Comparison of ENCODE assay signal across 8 cellular contexts in the genomic region with DNA sequence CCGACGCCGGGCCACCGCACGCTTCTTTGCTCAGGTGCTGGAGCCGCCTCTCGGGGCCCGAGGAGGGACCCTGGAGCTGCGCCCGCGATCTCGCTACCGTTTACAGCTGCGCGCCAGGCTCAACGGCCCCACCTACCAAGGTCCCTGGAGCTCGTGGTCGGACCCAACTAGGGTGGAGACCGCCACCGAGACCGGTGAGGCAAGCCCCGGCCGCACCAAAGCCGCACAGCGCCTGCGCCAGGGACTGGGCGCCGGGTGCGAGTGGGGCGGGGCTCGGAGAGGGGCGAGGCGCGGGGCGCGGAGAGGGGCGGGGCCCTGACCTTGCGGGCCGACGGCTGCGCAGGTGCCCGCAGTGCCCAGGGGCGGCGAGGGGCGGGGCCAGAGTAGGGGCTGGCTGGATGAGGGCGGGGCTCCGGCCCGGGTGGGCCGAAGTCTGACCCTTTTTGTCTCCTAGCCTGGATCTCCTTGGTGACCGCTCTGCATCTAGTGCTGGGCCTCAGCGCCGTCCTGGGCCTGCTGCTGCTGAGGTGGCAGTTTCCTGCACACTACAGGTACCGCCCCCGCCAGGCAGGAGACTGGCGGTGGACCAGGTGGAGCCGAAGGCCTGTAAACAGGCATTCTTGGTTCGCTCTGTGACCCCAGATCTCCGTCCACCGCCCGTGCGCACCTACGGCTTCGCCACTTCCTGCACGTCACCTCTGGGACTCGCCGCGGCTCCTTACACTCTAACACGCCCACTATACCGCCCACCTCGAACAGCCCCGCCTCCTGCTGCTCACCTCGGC. TPM values are rescaled to one million over a fixed set of nuclear protein-coding genes. Genes with fewer than 3 reads are reported as not detected.
DNase-seq lines count a peak whose midpoint lies in the region; ATAC-seq and TF ChIP-seq lines count a peak whose summit lies in the region.

No MANE protein-coding gene starts in this region.

- peak overlapping the region; percentile 52 for H3K4me3 ChIP-seq in A673 (ENCODE audit: low read depth, low read length, poor library complexity, severe bottlenecking)

- no peaks in the 10 kb centered on the region for H3K27me3 Mint-ChIP-seq in activated B cell treated with CpG ODN at 0.5 μM for 24 hours

- no TSS peak for BruUV-seq in A673 (replicated peaks; lab: Mats Ljungman, UMichigan)

- DNase-seq in A673 (ENCODE audit: low spot score) (peak; percentile 82), NCI-H2081 (lab: John Stamatoyannopoulos, UW) (peak; percentile 94), activated B cell treated with CpG ODN at 0.5 μM for 24 hours (peak; percentile 65), cortex of kidney (lab: John Stamatoyannopoulos, UW) (peak; percentile 40), left lobe of liver (ENCODE audit: low spot score) (peak; percentile 96), GOT3 (lab: John Stamatoyannopoulos, UW) (no peak)
- DNase-seq in stimulated activated CD4-positive, alpha-beta T cell treated with anti-CD3 and anti-CD28 coated beads, Interleukin-1b, Interleukin-23, amount 100 ng/mL, for 48 hours = peak; percentile 25

- peak; percentile 86 for ATAC-seq in GM19372 (IDR thresholded peaks at IDR 0.05; ENCODE audit: low read depth, unreplicated experiment)
- ATAC-seq in activated B cell treated with CpG ODN at 0.5 μM for 24 hours (ENCODE audit: low read depth) = peak; percentile 86
- ATAC-seq in left lobe of liver = peak; percentile 94

- CTCF ChIA-PET in A673 (lab: Charles Lee) (no interaction called here), activated B cell treated with CpG ODN at 0.5 μM for 24 hours (lab: Charles Lee) (no interaction called here)

- intact Hi-C loops in A673 (cut with micrococcal nuclease; ENCODE audit: unreplicated experiment) = no loop called here
- intact Hi-C loops in activated B cell treated with CpG ODN at 0.5 μM for 24 hours (cut with micrococcal nuclease) = loop anchor here (1.0 to 5.0 kb wide), 4 partner anchors 9 to 1453 kb away; a partner anchor contains a TSS

- peak overlapping the region; percentile 85 for H3K4me3 Mint-ChIP-seq in activated B cell treated with CpG ODN at 0.5 μM for 24 hours

- H3K36me3 ChIP-seq in A673 (ENCODE audit: insufficient read depth, low read length, poor library complexity, severe bottlenecking) = no peaks in the 10 kb centered on the region

- no peaks in the 10 kb centered on the region for H3K9me3 ChIP-seq in A673 (ENCODE audit: low read depth, low read length, poor library complexity, severe bottlenecking)

- H3K9me3 Mint-ChIP-seq in activated B cell treated with CpG ODN at 0.5 μM for 24 hours = no peaks in the 10 kb centered on the region

- TF ChIP-seq CTCF in A673 (conservative IDR thresholded peaks at IDR 0.05; ENCODE audit: low read depth, low read length) (no peak), activated B cell treated with CpG ODN at 0.5 μM for 24 hours (IDR thresholded peaks at IDR 0.05) (no peak)

- peaks cover 8% of the 10 kb centered on the region for H3K4me1 ChIP-seq in A673 (ENCODE audit: insufficient read depth, low read length, poor library complexity, severe bottlenecking)

- H3K27ac ChIP-seq in A673 (ENCODE audit: low read depth, low read length, poor library complexity, severe bottlenecking) = peak overlapping the region; percentile 62

- H3K4me1 Mint-ChIP-seq in activated B cell treated with CpG ODN at 0.5 μM for 24 hours = peaks cover 11% of the 10 kb centered on the region

- H3K36me3 Mint-ChIP-seq in activated B cell treated with CpG ODN at 0.5 μM for 24 hours (ENCODE audit: low read depth) = no peaks in the 10 kb centered on the region

- POLR2A ChIA-PET in A673 (lab: Charles Lee; ENCODE audit: low non-redundant PET) (no interaction called here), activated B cell treated with CpG ODN at 0.5 μM for 24 hours (lab: Charles Lee) (interaction anchor here (0.9 to 3.1 kb wide), 3 partner anchors 9 to 19 kb away, joined by 3 to 19 read pairs (median 11); a partner anchor contains a TSS)

- peak overlapping the region; percentile 88 for H3K27ac Mint-ChIP-seq in activated B cell treated with CpG ODN at 0.5 μM for 24 hours

- no peaks in the 10 kb centered on the region for H3K27me3 ChIP-seq in A673 (replicated peaks; ENCODE audit: insufficient read depth, low read depth, low read length, poor library complexity)

RNA-seq across cellular contexts. Expression of a gene that starts 9.8 kb away (rescaled TPM):
- 296 and 309 TPM in 2 replicates for total RNA-seq in A673 (2021)
- 3.2 and 4.2 TPM in 2 replicates for total RNA-seq in activated B cell treated with CpG ODN at 0.5 μM for 24 hours
- total RNA-seq in left lobe of liver = 0.78 TPM

RNA-seq across cellular contexts. Expression of a gene that starts 11.4 kb away (rescaled TPM):
- not detected in 2 replicates for total RNA-seq in A673 (2021)
- not detected in 2 replicates for total RNA-seq in activated B cell treated with CpG ODN at 0.5 μM for 24 hours
- total RNA-seq in left lobe of liver = 0.15 TPM

RNA-seq across cellular contexts. Expression of a gene that starts 18.8 kb away (rescaled TPM):
- total RNA-seq in A673 (2021) (47.4 and 53.7 TPM in 2 replicates), activated B cell treated with CpG ODN at 0.5 μM for 24 hours (80.2 and 84.2 TPM in 2 replicates), left lobe of liver (21.7 TPM)

RNA-seq across cellular contexts. Expression of a gene that starts 40.6 kb away (rescaled TPM):
- 36.7 TPM in 2 replicates for total RNA-seq in A673 (2021)
- 33.8 and 37.2 TPM in 2 replicates for total RNA-seq in activated B cell treated with CpG ODN at 0.5 μM for 24 hours
- 19.7 TPM for total RNA-seq in left lobe of liver

RNA-seq across cellular contexts. Expression of a gene that starts 40.7 kb away (rescaled TPM):
- total RNA-seq in A673 (2021) (27.9 and 34.6 TPM in 2 replicates), activated B cell treated with CpG ODN at 0.5 μM for 24 hours (108 and 139 TPM in 2 replicates), left lobe of liver (21.3 TPM)

Comparison
In these comparisons a context has a peak if more than half of its experiments do, and no peak if none do; other contexts are left out.
1. RNA of a gene that starts 9.8 kb away (total RNA-seq): 296 to 309 TPM in A673; 3.2 to 4.2 TPM in activated B cell treated with CpG ODN at 0.5 μM for 24 hours and 0.78 TPM in left lobe of liver (single experiment); every median in the first group is over 10 times any median in the second.
2. Peak in every context shown above with its lines, with median percentiles within 50 percentile points of each other: ATAC-seq.